Comparison of ENCODE assay signal across 26 cellular contexts in the genomic region with DNA sequence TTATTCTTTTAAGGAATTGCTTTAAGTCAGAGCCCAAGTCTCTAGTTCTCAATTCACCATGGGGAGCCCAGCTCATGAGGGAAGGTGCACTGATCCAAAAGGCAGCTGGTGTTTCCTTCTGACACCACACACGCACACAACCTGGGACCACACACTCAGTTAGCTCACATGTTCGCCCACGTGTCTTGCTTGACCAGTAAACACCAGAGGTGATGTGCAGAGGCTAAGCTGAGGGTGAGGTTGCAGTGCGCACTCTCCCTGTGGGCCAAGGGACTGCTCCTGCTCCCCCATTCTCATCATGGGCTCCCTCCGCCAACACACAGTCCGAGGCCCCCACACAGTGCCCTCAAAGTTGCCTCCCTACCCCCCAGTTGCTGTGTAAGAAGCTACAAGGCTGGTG.
DNase-seq lines count a peak whose midpoint lies in the region; ATAC-seq and TF ChIP-seq lines count a peak whose summit lies in the region.
"Had no signal": no experiment of that assay in that cellular context is flagged by ENCODE, and none has a peak within 500 bp of the region (broad histone marks: within the 10 kb centered on the region; RNA-seq: fewer than 3 reads in every experiment).

No MANE protein-coding gene starts in this region.

- no peak for TF ChIP-seq CTCF in right atrium auricular region (IDR thresholded peaks at IDR 0.05)
- no peak for TF ChIP-seq CTCF in endodermal cell (conservative IDR thresholded peaks at IDR 0.05)
- no peak for TF ChIP-seq CTCF in CD14-positive monocyte (IDR thresholded peaks at IDR 0.05)

- H3K27me3 Mint-ChIP-seq in endodermal cell (ENCODE audit: insufficient read depth): peaks cover 14% of the 10 kb centered on the region
- H3K27me3 Mint-ChIP-seq in CD14-positive monocyte (ENCODE audit: low read depth in 3 of 3): peaks cover 0 to 9% (median 0%) of the 10 kb centered on the region in 3 donors
- H3K27me3 Mint-ChIP-seq: activated naive CD8-positive, alpha-beta T cell treated with anti-CD3 and anti-CD28 coated beads, Interleukin-2, amount 50 U/mL, for 24 hours had no signal

- H3K27me3 ChIP-seq in right atrium auricular region (no peaks in the 10 kb centered on the region), endodermal cell (ENCODE audit: control insufficient read depth, insufficient read depth, low read length, poor library complexity, severe bottlenecking) (no peaks in the 10 kb centered on the region), aorta (ENCODE audit: control insufficient read depth in 1 of 2, insufficient read depth in 2 of 2, low read length in 1 of 2) (no peaks in the 10 kb centered on the region)
- H3K27me3 ChIP-seq: neural progenitor cell, spleen had no signal

- H3K9me3 ChIP-seq in right atrium auricular region (no peaks in the 10 kb centered on the region), endodermal cell (ENCODE audit: control insufficient read depth, low read length) (no peaks in the 10 kb centered on the region), aorta (ENCODE audit: control insufficient read depth, low read length) (no peaks in the 10 kb centered on the region)
- H3K9me3 ChIP-seq: spleen had no signal

- H3K4me3 Mint-ChIP-seq in endodermal cell: no peak overlapping the region
- no peak overlapping the region for H3K4me3 Mint-ChIP-seq in CD14-positive monocyte
- H3K4me3 Mint-ChIP-seq: activated CD4-positive, alpha-beta T cell treated with anti-CD3 and anti-CD28 coated beads for 36 hours; activated naive CD8-positive, alpha-beta T cell treated with anti-CD3 and anti-CD28 coated beads, Interleukin-2, amount 50 U/mL, for 24 hours; B cell; brain; effector memory CD8-positive, alpha-beta T cell; neural progenitor cell; stimulated activated effector memory CD8-positive, alpha-beta T cell treated with anti-CD3 and anti-CD28 coated beads, Interleukin-12 subunit alpha, Interleukin-12 subunit beta, amount 100 ng/mL, for 72 hours had no signal

- H3K4me1 Mint-ChIP-seq in endodermal cell (peaks cover 41% of the 10 kb centered on the region), CD14-positive monocyte (no peaks in the 10 kb centered on the region)
- H3K4me1 Mint-ChIP-seq: activated CD4-positive, alpha-beta T cell treated with anti-CD3 and anti-CD28 coated beads for 36 hours; B cell; brain had no signal

- intact Hi-C loops in left ventricle myocardium superior (cut with micrococcal nuclease) (no loop called here), sciatic nerve (cut with DNase I) (no loop called here), aorta (cut with DNase I) (loop anchor here in 1 of 2 donors (5.0 kb wide), 1 partner anchor 71 kb away; a partner anchor contains a TSS), CD14-positive monocyte (cut with micrococcal nuclease) (no loop called here)

- H3K27ac ChIP-seq in right atrium auricular region (peak overlapping the region; percentile 36 to 84), endodermal cell (ENCODE audit: low read depth, low read length) (no peak overlapping the region), aorta (ENCODE audit: low read depth in 1 of 2, low read length in 2 of 2) (peak overlapping the region; percentile 58 to 95), substantia nigra (ENCODE audit: low read depth, low read length, poor library complexity, severe bottlenecking) (no peak overlapping the region)
- H3K27ac ChIP-seq: GM23248, neural progenitor cell had no signal

- WGBS in endodermal cell (ENCODE audit: insufficient coverage in 1 of 2, insufficient read length in 1 of 2), 2 experiments: 91% methylated on average over 6 of the region's 6 CpGs; no CpG with 5 or more reads in 1 of the 2 experiments
- 88 to 90% methylated on average over 6 of the region's 6 CpGs for WGBS in aorta, 2 donors

- H3K9ac ChIP-seq in endodermal cell (ENCODE audit: extremely low read depth, low read length, poor library complexity, severe bottlenecking): no peak overlapping the region
- H3K9ac ChIP-seq: GM23248, neural progenitor cell had no signal

- H3K27ac Mint-ChIP-seq in endodermal cell (peak overlapping the region; percentile 56), CD14-positive monocyte (peak overlapping the region in 1 of 7 donors; percentile 54)
- H3K27ac Mint-ChIP-seq: activated CD4-positive, alpha-beta T cell treated with anti-CD3 and anti-CD28 coated beads for 36 hours; activated naive CD8-positive, alpha-beta T cell treated with anti-CD3 and anti-CD28 coated beads, Interleukin-2, amount 50 U/mL, for 24 hours; B cell; effector memory CD8-positive, alpha-beta T cell had no signal

- no peaks in the 10 kb centered on the region for H3K9me3 Mint-ChIP-seq in endodermal cell
- no peaks in the 10 kb centered on the region for H3K9me3 Mint-ChIP-seq in CD14-positive monocyte
- H3K9me3 Mint-ChIP-seq: activated naive CD8-positive, alpha-beta T cell treated with anti-CD3 and anti-CD28 coated beads, Interleukin-2, amount 50 U/mL, for 24 hours; brain; effector memory CD8-positive, alpha-beta T cell; neural progenitor cell; stimulated activated effector memory CD8-positive, alpha-beta T cell treated with anti-CD3 and anti-CD28 coated beads, Interleukin-12 subunit alpha, Interleukin-12 subunit beta, amount 100 ng/mL, for 72 hours had no signal

- ATAC-seq in left ventricle myocardium superior (no peak), sciatic nerve (peak; percentile 50), aorta (ENCODE audit: low FRiP score) (no peak), GM18861 (IDR thresholded peaks at IDR 0.05; ENCODE audit: unreplicated experiment) (no peak)
- ATAC-seq: activated CD4-positive, alpha-beta T cell treated with anti-CD3 and anti-CD28 coated beads for 36 hours; activated naive CD8-positive, alpha-beta T cell treated with anti-CD3 and anti-CD28 coated beads, Interleukin-2, amount 50 U/mL, for 24 hours; effector memory CD8-positive, alpha-beta T cell; stimulated activated effector memory CD8-positive, alpha-beta T cell treated with anti-CD3 and anti-CD28 coated beads, Interleukin-12 subunit alpha, Interleukin-12 subunit beta, amount 100 ng/mL, for 72 hours had no signal

- H3K36me3 ChIP-seq in right atrium auricular region: no peaks in the 10 kb centered on the region
- no peaks in the 10 kb centered on the region for H3K36me3 ChIP-seq in endodermal cell (ENCODE audit: control insufficient read depth, insufficient read depth, low read length)
- no peaks in the 10 kb centered on the region for H3K36me3 ChIP-seq in aorta (ENCODE audit: control insufficient read depth in 1 of 2, insufficient read depth in 2 of 2, low read length in 1 of 2)
- H3K36me3 ChIP-seq: neural progenitor cell, spleen had no signal

- DNase-seq in right atrium auricular region (ENCODE audit: low spot score) (no peak), left ventricle myocardium superior (no peak), endodermal cell (no peak), sciatic nerve (ENCODE audit: low spot score) (peak; percentile 66), aorta (no peak), substantia nigra (lab: John Stamatoyannopoulos, UW) (no peak), CD14-positive monocyte (ENCODE audit: low spot score) (no peak)
- DNase-seq: activated CD4-positive, alpha-beta T cell treated with anti-CD3 and anti-CD28 coated beads for 36 hours; activated CD8-positive, alpha-beta memory T cell treated with anti-CD3 and anti-CD28 coated beads for 24 hours; activated gamma-delta T cell treated with Interleukin-2 at 50 U/mL for 16 hours; activated naive CD8-positive, alpha-beta T cell treated with anti-CD3 and anti-CD28 coated beads, Interleukin-2, amount 50 U/mL, for 24 hours; activated T-cell treated with anti-CD3 and anti-CD28 coated beads, Interleukin-2, amount 50 U/mL, for 1 hour; effector memory CD8-positive, alpha-beta T cell; foreskin melanocyte; GDM1; MV-4-11; NCI-H510A; spleen; stimulated activated CD4-positive, alpha-beta T cell treated with anti-CD3 and anti-CD28 coated beads, Interleukin-2, amount 100 ng/mL, for 48 hours; trophoblast cell had no signal

- no peak overlapping the region for H3K4me3 ChIP-seq in right atrium auricular region
- no peak overlapping the region for H3K4me3 ChIP-seq in endodermal cell (ENCODE audit: low read length)
- no peak overlapping the region for H3K4me3 ChIP-seq in aorta (ENCODE audit: low read length in 2 of 2)
- H3K4me3 ChIP-seq: GM23248, neural progenitor cell, spleen had no signal

- H3K36me3 Mint-ChIP-seq in endodermal cell (ENCODE audit: low read depth) (no peaks in the 10 kb centered on the region), CD14-positive monocyte (peaks cover 2 to 6% of the 10 kb centered on the region in 2 donors)
- H3K36me3 Mint-ChIP-seq: brain; neural progenitor cell; stimulated activated effector memory CD8-positive, alpha-beta T cell treated with anti-CD3 and anti-CD28 coated beads, Interleukin-12 subunit alpha, Interleukin-12 subunit beta, amount 100 ng/mL, for 72 hours had no signal

- peaks cover 0 to 22% of the 10 kb centered on the region in 2 donors for H3K4me1 ChIP-seq in right atrium auricular region
- peaks cover 12% of the 10 kb centered on the region for H3K4me1 ChIP-seq in endodermal cell (ENCODE audit: control insufficient read depth, insufficient read depth, low read length)
- H3K4me1 ChIP-seq in aorta (ENCODE audit: control insufficient read depth in 1 of 2, insufficient read depth in 2 of 2, low read length in 2 of 2): peaks cover 3 to 9% of the 10 kb centered on the region in 2 donors

Comparison
In these comparisons a context has a peak if more than half of its experiments do, and no peak if none do; other contexts are left out.
1. H3K27ac ChIP-seq: peak in right atrium auricular region (2 of 2) and aorta (2 of 2); none in endodermal cell (single experiment) and substantia nigra (single experiment).